ENCODE assay signal across 25 cellular contexts in the genomic region with DNA sequence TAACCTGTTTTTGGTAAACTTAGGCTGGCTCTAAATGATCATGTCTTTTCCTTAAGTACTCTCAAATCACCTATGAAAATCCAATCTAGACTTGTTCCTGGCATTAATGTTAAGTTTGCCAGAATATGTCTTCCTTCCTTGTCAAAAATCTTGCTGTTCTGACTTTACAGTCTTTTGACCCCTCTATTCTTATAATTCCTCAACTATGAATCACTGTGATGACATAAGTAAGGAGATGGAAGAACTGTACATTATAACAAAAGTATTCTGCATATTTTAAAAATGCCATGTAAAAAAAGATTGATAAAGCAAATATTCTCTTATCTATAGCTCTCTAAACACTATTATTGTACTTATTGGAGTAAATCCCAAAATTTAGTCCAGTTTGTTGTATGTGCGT. TPM values are rescaled to one million over a fixed set of nuclear protein-coding genes. Genes with fewer than 3 reads are reported as not detected.
DNase-seq lines count a peak whose midpoint lies in the region; ATAC-seq and TF ChIP-seq lines count a peak whose summit lies in the region.
"Had no signal": no experiment of that assay in that cellular context is flagged by ENCODE, and none has a peak within 500 bp of the region (broad histone marks: within the 10 kb centered on the region; RNA-seq: fewer than 3 reads in every experiment).

No MANE protein-coding gene starts in this region.

- H3K9ac ChIP-seq in IMR-90 (ENCODE audit: low read depth, low read length) = no peak overlapping the region

- no peak overlapping the region for H3K14ac ChIP-seq in IMR-90 (replicated peaks; ENCODE audit: low read depth, low read length)

- no TSS peak for BruUV-seq in IMR-90 (replicated peaks; lab: Mats Ljungman, UMichigan)

- no peaks in the 10 kb centered on the region for H4K20me1 ChIP-seq in IMR-90 (ENCODE audit: insufficient read depth, low read length)

- H3K27me3 ChIP-seq in IMR-90 (ENCODE audit: control insufficient read depth, insufficient read depth, low read length) (no peaks in the 10 kb centered on the region), uterus (no peaks in the 10 kb centered on the region)
- H3K27me3 ChIP-seq in naive thymus-derived CD4-positive, alpha-beta T cell (ENCODE audit: control insufficient read depth in 2 of 2, insufficient read depth in 2 of 2, low read length in 2 of 2) = no peaks in the 10 kb centered on the region
- H3K27me3 ChIP-seq: gastroesophageal sphincter, neutrophil, tibial artery had no signal

- no peaks in the 10 kb centered on the region for H3K79me1 ChIP-seq in IMR-90 (ENCODE audit: low read depth in 1 of 2, low read length in 2 of 2)

- in situ Hi-C loops in IMR-90 (cut with MboI; ENCODE audit: low sequenced_read_pairs) = no loop called here

- no peaks in the 10 kb centered on the region for H3K27me3 Mint-ChIP-seq in naive thymus-derived CD4-positive, alpha-beta T cell
- H3K27me3 Mint-ChIP-seq: IgD-negative memory B cell; stimulated activated naive CD8-positive, alpha-beta T cell treated with anti-CD3 and anti-CD28 coated beads, Interleukin-15, Interleukin-2, amounts not matched to agents 100 ng/mL and 50 ng/mL, for 24 hours had no signal

- no peak overlapping the region for H2AK9ac ChIP-seq in IMR-90 (replicated peaks; ENCODE audit: low read depth, low read length, poor library complexity)

- H3K9me1 ChIP-seq in IMR-90 (ENCODE audit: insufficient read depth, low read length) = no peaks in the 10 kb centered on the region; the same call in 1 of the 2 replicates

- POLR2A ChIA-PET in IMR-90 (lab: Charles Lee; ENCODE audit: unreplicated experiment) = no interaction called here
- POLR2A ChIA-PET in naive thymus-derived CD4-positive, alpha-beta T cell (lab: Charles Lee) = no interaction called here

- no peak for TF ChIP-seq RAD21 in IMR-90 (IDR thresholded peaks at IDR 0.05; ENCODE audit: low read length)

- no peak overlapping the region for H4K91ac ChIP-seq in IMR-90 (ENCODE audit: insufficient read depth, low read depth, low read length)

- H3K4me1 Mint-ChIP-seq in naive thymus-derived CD4-positive, alpha-beta T cell = peaks cover 16 to 35% (median 31%) of the 10 kb centered on the region in 7 donors

- H3K9me3 Mint-ChIP-seq in naive thymus-derived CD4-positive, alpha-beta T cell = no peaks in the 10 kb centered on the region
- H3K9me3 Mint-ChIP-seq: IgD-negative memory B cell; stimulated activated naive CD8-positive, alpha-beta T cell treated with anti-CD3 and anti-CD28 coated beads, Interleukin-15, Interleukin-2, amounts not matched to agents 100 ng/mL and 50 ng/mL, for 24 hours had no signal

- intact Hi-C loops in IMR-90 (cut with micrococcal nuclease) = no loop called here
- intact Hi-C loops in naive thymus-derived CD4-positive, alpha-beta T cell (cut with micrococcal nuclease) = no loop called here
- intact Hi-C loops in uterus (cut with DNase I; ENCODE audit: low total_unique reads) = no loop called here

- TF ChIP-seq POLR2A in IMR-90 (IDR thresholded peaks at IDR 0.05; ENCODE audit: low read depth, low read length) (no peak), uterus (IDR thresholded peaks at IDR 0.05) (no peak)

- H2BK20ac ChIP-seq in IMR-90 (ENCODE audit: low read depth, low read length) = no peak overlapping the region

- DNase-seq in EL (peak; percentile 61), IMR-90 (peak; percentile 56), cardiac fibroblast (ENCODE audit: low read depth in 2 of 2) (peak; percentile 56 to 61), COLO668 (lab: John Stamatoyannopoulos, UW; ENCODE audit: unreplicated experiment) (no peak), uterus (no peak), AG08396 (ENCODE audit: low spot score) (no peak)
- no peak for DNase-seq in naive thymus-derived CD4-positive, alpha-beta T cell
- DNase-seq: activated CD4-positive, alpha-beta T cell treated with anti-CD3 and anti-CD28 coated beads, Interleukin-2, amount 50 U/mL, for 4 hours; AML-193; amniotic stem cell; Caco-2; caudate nucleus; H7; kidney glomerular epithelial cell; NCI-H1417 treated with DMSO at 0.1 percent for 48 hours; NCI-H2107; NCI-H510A treated with DMSO at 0.1 percent for 48 hours; tibial artery had no signal

- H3K27ac ChIP-seq in IMR-90 (ENCODE audit: insufficient read depth, low read length) (no peak overlapping the region), uterus (no peak overlapping the region)
- no peak overlapping the region for H3K27ac ChIP-seq in naive thymus-derived CD4-positive, alpha-beta T cell (ENCODE audit: low read depth, low read length)
- H3K27ac ChIP-seq: epithelial cell of prostate, gastroesophageal sphincter, HL-60, neutrophil, tibial artery had no signal

- H2AFZ ChIP-seq in IMR-90 (replicated peaks; ENCODE audit: low read length, poor library complexity) = no peak overlapping the region

- CTCF ChIA-PET in IMR-90 (lab: Yijun Ruan, JAX) = no interaction called here
- CTCF ChIA-PET in naive thymus-derived CD4-positive, alpha-beta T cell (lab: Charles Lee) = no interaction called here

- H4K5ac ChIP-seq in IMR-90 (ENCODE audit: low read depth, low read length) = no peak overlapping the region

- peaks cover 0 to 15% (median 10%) of the 10 kb centered on the region in 5 donors for H3K36me3 Mint-ChIP-seq in naive thymus-derived CD4-positive, alpha-beta T cell

- no peak overlapping the region; the same call in 1 of the 2 replicates for H3K4me2 ChIP-seq in IMR-90 (ENCODE audit: low read depth, low read length)

- no peak overlapping the region for H3K23ac ChIP-seq in IMR-90 (ENCODE audit: low read depth, low read length)

- H3K36me3 ChIP-seq in IMR-90 (ENCODE audit: control insufficient read depth, insufficient read depth, low read length) = no peaks in the 10 kb centered on the region
- no peaks in the 10 kb centered on the region for H3K36me3 ChIP-seq in naive thymus-derived CD4-positive, alpha-beta T cell (ENCODE audit: control insufficient read depth in 2 of 3, insufficient read depth in 3 of 3, low read length in 3 of 3)
- no peaks in the 10 kb centered on the region for H3K36me3 ChIP-seq in uterus
- H3K36me3 ChIP-seq: neutrophil, tibial artery had no signal

- H3K4me3 ChIP-seq in IMR-90 (ENCODE audit: insufficient read depth, low read depth, low read length) = no peak overlapping the region
- H3K4me3 ChIP-seq in cardiac fibroblast (replicated peaks in 1 of 2; ENCODE audit: low read depth in 2 of 2, low read length in 2 of 2) = no peak overlapping the region
- no peak overlapping the region for H3K4me3 ChIP-seq in naive thymus-derived CD4-positive, alpha-beta T cell (ENCODE audit: low read length)
- H3K4me3 ChIP-seq in uterus = no peak overlapping the region
- H3K4me3 ChIP-seq: gastroesophageal sphincter, tibial artery had no signal

- H3K27ac Mint-ChIP-seq in naive thymus-derived CD4-positive, alpha-beta T cell = peak overlapping the region in 7 of 9 donors; percentile 37 to 96 (median 60)
- H3K27ac Mint-ChIP-seq: stimulated activated naive CD8-positive, alpha-beta T cell treated with anti-CD3 and anti-CD28 coated beads, Interleukin-15, Interleukin-2, amounts not matched to agents 100 ng/mL and 50 ng/mL, for 24 hours had no signal

- no peak overlapping the region for H2BK120ac ChIP-seq in IMR-90 (ENCODE audit: low read depth, low read length)

- no peaks in the 10 kb centered on the region for H3K9me3 ChIP-seq in IMR-90 (ENCODE audit: control insufficient read depth, insufficient read depth, low read length)
- H3K9me3 ChIP-seq in naive thymus-derived CD4-positive, alpha-beta T cell (ENCODE audit: control insufficient read depth in 2 of 3, low read length in 3 of 3) = no peaks in the 10 kb centered on the region
- H3K9me3 ChIP-seq in uterus = no peaks in the 10 kb centered on the region
- H3K9me3 ChIP-seq: gastroesophageal sphincter, neutrophil, tibial artery had no signal

- H4K8ac ChIP-seq in IMR-90 (ENCODE audit: low read depth in 2 of 2, low read length in 2 of 2) = no peak overlapping the region; a peak in 1 of 4 replicates

- dilution Hi-C loops in IMR-90 (cut with HindIII; ENCODE audit: low sequenced_read_pairs, unreplicated experiment) = no loop called here

- ATAC-seq in IMR-90 (ENCODE audit: low read depth) (peak; percentile 59), GM21723 (IDR thresholded peaks at IDR 0.05; ENCODE audit: unreplicated experiment) (no peak)
- ATAC-seq in naive thymus-derived CD4-positive, alpha-beta T cell = no peak
- ATAC-seq: gastroesophageal sphincter had no signal

- no peak overlapping the region for H3K56ac ChIP-seq in IMR-90 (ENCODE audit: extremely low read depth, insufficient read depth, low read length)

- no peak overlapping the region for H3K4me3 Mint-ChIP-seq in naive thymus-derived CD4-positive, alpha-beta T cell
- H3K4me3 Mint-ChIP-seq: IgD-negative memory B cell; stimulated activated naive CD8-positive, alpha-beta T cell treated with anti-CD3 and anti-CD28 coated beads, Interleukin-15, Interleukin-2, amounts not matched to agents 100 ng/mL and 50 ng/mL, for 24 hours had no signal

- no peak overlapping the region for H2BK5ac ChIP-seq in IMR-90 (ENCODE audit: low read depth, low read length, poor library complexity, severe bottlenecking)

- WGBS in IMR-90 (ENCODE audit: extremely low coverage in 2 of 2, insufficient read length in 1 of 2), 2 experiments = no CpG with 5 or more reads among the region's 1 CpG

- no peak overlapping the region for H2BK15ac ChIP-seq in IMR-90 (ENCODE audit: low read depth, low read length)

- no peak overlapping the region; the same call in 1 of the 2 replicates for H3K4ac ChIP-seq in IMR-90 (ENCODE audit: low read depth, low read length)

- H3K4me1 ChIP-seq in IMR-90 (ENCODE audit: control insufficient read depth, insufficient read depth, low read length) = no peaks in the 10 kb centered on the region
- H3K4me1 ChIP-seq in naive thymus-derived CD4-positive, alpha-beta T cell (ENCODE audit: control insufficient read depth in 2 of 2, insufficient read depth in 2 of 2, low read length in 2 of 2) = peaks cover 25 to 26% of the 10 kb centered on the region in 2 donors
- H3K4me1 ChIP-seq in uterus = no peaks in the 10 kb centered on the region
- H3K4me1 ChIP-seq: gastroesophageal sphincter, tibial artery had no signal

- TF ChIP-seq CTCF in IMR-90 (conservative IDR thresholded peaks at IDR 0.05; ENCODE audit: low read depth, low read length) (no peak), cardiac fibroblast (IDR thresholded peaks at IDR 0.05; ENCODE audit: low read depth, low read length) (no peak), uterus (IDR thresholded peaks at IDR 0.05) (no peak)

- H2AK5ac ChIP-seq in IMR-90 (ENCODE audit: low read depth, low read length) = no peak overlapping the region

- no peak overlapping the region for H3K18ac ChIP-seq in IMR-90 (ENCODE audit: low read depth, low read length)

RNA-seq across cellular contexts. Expression of gene BAZ1A, which starts 51.4 kb away (rescaled TPM):
- total RNA-seq in IMR-90 (2012; rRNA removed) (23.8 and 43.6 TPM in 2 replicates), uterus (10 to 100 TPM; 11.8 to 42.0 (median 27.3) TPM)
- polyA plus RNA-seq in IMR-90 (2012; rRNA removed) = 15.3 and 17.1 TPM in 2 replicates
- 2.1 and 2.6 TPM in 2 replicates for polyA plus RNA-seq in IMR-90 (2012; cell fraction: cytosol; rRNA removed)
- 3.1 and 27.1 TPM in 2 replicates for polyA plus RNA-seq in IMR-90 (2012; cell fraction: nucleus; rRNA removed; ENCODE audit: low replicate concordance)
- total RNA-seq in naive thymus-derived CD4-positive, alpha-beta T cell = 10 to 100 TPM; 47.4 to 62.5 (median 53.3) TPM
- 10 to 100 TPM; 10.3 to 14.1 TPM for polyA plus RNA-seq in naive thymus-derived CD4-positive, alpha-beta T cell

RNA-seq across cellular contexts. Expression of gene SRP54, which starts 56.2 kb away (rescaled TPM):
- total RNA-seq in IMR-90 (2012; rRNA removed) (63.3 and 109 TPM in 2 replicates), uterus (100 to 1,000 TPM in 2 of 4 donors, 10 to 100 TPM in 2; 41.7 to 219 (median 82.1) TPM)
- 39.6 and 56.2 TPM in 2 replicates for polyA plus RNA-seq in IMR-90 (2012; rRNA removed)
- polyA plus RNA-seq in IMR-90 (2012; cell fraction: cytosol; rRNA removed) = 7.7 and 16.2 TPM in 2 replicates
- polyA plus RNA-seq in IMR-90 (2012; cell fraction: nucleus; rRNA removed; ENCODE audit: low replicate concordance) = 13.2 and 38.2 TPM in 2 replicates
- total RNA-seq in naive thymus-derived CD4-positive, alpha-beta T cell = 10 to 100 TPM; 35.8 to 61.4 (median 52.0) TPM
- 10 to 100 TPM; 34.2 to 37.4 TPM for polyA plus RNA-seq in naive thymus-derived CD4-positive, alpha-beta T cell

Comparison
In these comparisons a context has a peak if more than half of its experiments do, and no peak if none do; other contexts are left out.
1. DNase-seq: peak in EL (single experiment), IMR-90 (single experiment) and cardiac fibroblast (2 of 2); none in naive thymus-derived CD4-positive, alpha-beta T cell (0 of 9), COLO668 (single experiment), uterus (0 of 2) and AG08396 (single experiment).